Comparison of ENCODE assay signal across 8 cellular contexts in the genomic region with DNA sequence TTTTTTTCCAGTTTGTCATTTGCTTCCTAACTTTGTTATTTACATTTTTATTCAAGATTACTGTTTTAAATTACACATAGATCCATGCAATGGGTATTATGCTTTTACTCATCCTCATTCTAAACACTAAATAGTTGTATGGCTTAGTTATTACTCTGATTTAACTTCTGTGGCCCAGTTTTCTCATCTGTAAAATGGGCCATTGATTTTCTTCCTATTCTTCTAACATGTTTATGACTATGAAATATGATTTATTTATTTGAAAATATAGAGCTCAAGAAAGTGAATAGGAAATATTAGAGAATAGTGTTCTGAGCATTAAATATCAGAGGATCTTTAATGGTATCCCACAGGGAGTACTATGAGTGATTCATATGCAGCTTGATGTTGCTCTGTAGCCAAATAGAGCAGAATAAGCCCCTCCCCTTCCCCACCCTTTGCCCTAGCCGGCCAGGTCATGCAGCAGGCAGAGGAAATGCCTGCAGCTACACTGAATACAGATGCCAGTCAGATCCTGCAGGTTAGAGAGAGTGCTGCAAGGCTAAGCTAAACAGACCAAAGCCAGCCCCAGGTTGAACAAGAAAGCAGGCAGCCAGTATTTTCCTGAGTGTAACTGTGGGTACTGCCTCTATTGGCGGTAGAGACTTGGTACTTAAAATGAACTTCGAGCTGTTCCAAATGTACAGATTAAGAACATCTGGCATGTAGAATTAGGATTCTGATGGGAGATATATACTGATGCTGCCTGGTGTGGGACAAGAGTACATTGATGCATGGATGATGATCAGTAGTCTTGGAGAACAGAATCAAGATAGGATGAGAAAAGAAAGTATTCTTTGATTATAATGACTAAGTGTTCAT. TPM values are rescaled to one million over a fixed set of nuclear protein-coding genes. Genes with fewer than 3 reads are reported as not detected.
DNase-seq lines count a peak whose midpoint lies in the region; ATAC-seq, FAIRE-seq and TF ChIP-seq lines count a peak whose summit lies in the region.

No MANE protein-coding gene starts in this region.

- H3K27ac Mint-ChIP-seq in T-helper 17 cell: peak overlapping the region; percentile 29

- peak overlapping the region in 10 of 11 experiments; percentile 39 to 61 (median 54); a peak in 20 of 22 replicates for H3K4me2 ChIP-seq in BLaER1 treated with 17β-estradiol and CSF1 and Interleukin-3, amounts not matched to agents 10 nM and 100 nM

- WGBS in pancreas, 2 donors: 32 to 50% methylated on average over 3 of the region's 3 CpGs

- DNase-seq in T-helper 17 cell (peak in 1 of 3 donors; percentile 20), epithelial cell of prostate (ENCODE audit: low read depth, low spot score) (peak; percentile 53), pancreas (peak in 2 of 6 donors; percentile 23 to 57), GF-D8 (lab: John Stamatoyannopoulos, UW) (no peak), midbrain (lab: John Stamatoyannopoulos, UW) (no peak)

- peak; percentile 50 for ATAC-seq in GM19023 (IDR thresholded peaks at IDR 0.05; ENCODE audit: unreplicated experiment)
- ATAC-seq in HG03565 (IDR thresholded peaks at IDR 0.05; ENCODE audit: unreplicated experiment): peak; percentile 46
- peak; percentile 76 for ATAC-seq in T-helper 17 cell
- peak; percentile 84 to 91 (median 86) for ATAC-seq in pancreas

- H4K20me1 ChIP-seq in BLaER1 treated with 17β-estradiol and CSF1 and Interleukin-3, amounts not matched to agents 10 nM and 100 nM: no peaks in the 10 kb centered on the region

- peak overlapping the region in 1 of 11 experiments; percentile 21; a peak in 1 of 22 replicates for H3K9ac ChIP-seq in BLaER1 treated with 17β-estradiol and CSF1 and Interleukin-3, amounts not matched to agents 10 nM and 100 nM

- no peaks in the 10 kb centered on the region for H3K36me3 ChIP-seq in BLaER1 treated with 17β-estradiol and CSF1 and Interleukin-3, amounts not matched to agents 10 nM and 100 nM
- H3K36me3 ChIP-seq in pancreas: no peaks in the 10 kb centered on the region

- peaks cover 13 to 71% (median 55%) of the 10 kb centered on the region in 10 experiments for H3K4me1 ChIP-seq in BLaER1 treated with 17β-estradiol and CSF1 and Interleukin-3, amounts not matched to agents 10 nM and 100 nM
- H3K4me1 ChIP-seq in pancreas: no peaks in the 10 kb centered on the region

- no peak overlapping the region for H3K4me3 ChIP-seq in BLaER1 treated with 17β-estradiol and CSF1 and Interleukin-3, amounts not matched to agents 10 nM and 100 nM
- H3K4me3 ChIP-seq in pancreas: no peak overlapping the region

- TF ChIP-seq CTCF in pancreas (IDR thresholded peaks at IDR 0.05): no peak

- intact Hi-C loops in pancreas (cut with DNase I): no loop called here

- H3K27ac ChIP-seq in BLaER1 treated with 17β-estradiol and CSF1 and Interleukin-3, amounts not matched to agents 10 nM and 100 nM: no peak overlapping the region
- H3K27ac ChIP-seq in epithelial cell of prostate (peak overlapping the region; percentile 23), pancreas (no peak overlapping the region)

- FAIRE-seq in pancreas (lab: Jason Lieb, UNC): no peak

- H3K4me3 Mint-ChIP-seq in T-helper 17 cell: no peak overlapping the region

- H3K27me3 ChIP-seq in BLaER1 treated with 17β-estradiol and CSF1 and Interleukin-3, amounts not matched to agents 10 nM and 100 nM: no peaks in the 10 kb centered on the region
- no peaks in the 10 kb centered on the region for H3K27me3 ChIP-seq in pancreas

- no peaks in the 10 kb centered on the region for H3K9me3 ChIP-seq in BLaER1 treated with 17β-estradiol and CSF1 and Interleukin-3, amounts not matched to agents 10 nM and 100 nM (replicated peaks in 1 of 11)
- H3K9me3 ChIP-seq in T-helper 17 cell (ENCODE audit: control insufficient read depth, low read length, poor library complexity, severe bottlenecking): no peaks in the 10 kb centered on the region
- no peaks in the 10 kb centered on the region for H3K9me3 ChIP-seq in pancreas

- no peaks in the 10 kb centered on the region for H3K27me3 Mint-ChIP-seq in T-helper 17 cell

- H3K4me1 Mint-ChIP-seq in T-helper 17 cell: peaks cover 11% of the 10 kb centered on the region

- peaks cover 3% of the 10 kb centered on the region for H3K36me3 Mint-ChIP-seq in T-helper 17 cell (ENCODE audit: low read depth)

RNA-seq across cellular contexts. Expression of gene ACYP2, which starts 11.7 kb away (rescaled TPM):
- total RNA-seq in T-helper 17 cell: 10 to 100 TPM in 1 of 2 donors, 1 to 10 TPM in 1; 9.8 to 10.3 TPM
- total RNA-seq in pancreas: 10 to 100 TPM in 3 of 6 donors, 1 to 10 TPM in 3; 8.0 to 12.9 (median 9.4) TPM
- polyA plus RNA-seq in pancreas: 10 to 100 TPM; 15.1 to 18.0 TPM
